In the genomic region with DNA sequence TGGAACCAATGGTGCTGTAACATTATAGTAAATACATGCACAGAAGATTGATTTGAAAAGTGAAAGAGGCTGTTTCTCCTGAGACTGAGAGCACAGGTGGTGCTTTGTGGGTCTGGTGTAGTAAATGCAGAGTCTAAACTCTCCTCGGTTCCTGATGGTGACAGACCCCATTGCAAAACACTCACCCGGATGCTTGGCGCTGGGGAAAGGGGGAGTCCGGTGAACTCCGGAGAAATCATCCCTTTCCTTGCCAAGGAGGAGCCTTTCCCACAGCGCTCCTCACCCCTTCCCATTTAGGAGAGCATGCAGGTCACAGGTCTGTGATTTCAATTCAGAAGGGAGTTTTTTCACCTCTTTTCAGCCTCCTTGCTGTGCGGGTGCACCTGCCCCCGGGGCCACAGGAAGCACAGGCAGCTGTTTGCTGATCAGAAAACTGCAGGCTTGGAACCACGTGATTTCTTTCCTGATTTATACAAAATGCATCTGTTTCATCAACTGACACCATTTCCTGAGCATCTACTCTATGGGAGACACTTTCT, we compare ENCODE assay signal across 9 cellular contexts.
DNase-seq lines count a peak whose midpoint lies in the region; ATAC-seq and TF ChIP-seq lines count a peak whose summit lies in the region.
"Had no signal": no experiment of that assay in that cellular context is flagged by ENCODE, and none has a peak within 500 bp of the region (broad histone marks: within the 10 kb centered on the region; RNA-seq: fewer than 3 reads in every experiment).

No MANE protein-coding gene starts in this region.

- peaks cover 5 to 11% (median 5%) of the 10 kb centered on the region in 3 donors for H3K27me3 Mint-ChIP-seq in immature natural killer cell (ENCODE audit: low read depth in 3 of 3)

- H3K4me1 Mint-ChIP-seq in immature natural killer cell: peaks cover 40 to 48% of the 10 kb centered on the region in 2 donors

- peak; percentile 26 for DNase-seq in NB4 (ENCODE audit: low read depth)
- DNase-seq in immature natural killer cell: peak in 2 of 3 donors; percentile 8 to 15
- DNase-seq in vagina (ENCODE audit: extremely low spot score in 2 of 2): no peak
- no peak for DNase-seq in foreskin keratinocyte
- DNase-seq in psoas muscle: no peak
- no peak for DNase-seq in GDM1 (lab: John Stamatoyannopoulos, UW)

- H3K36me3 ChIP-seq in vagina: no peaks in the 10 kb centered on the region
- H3K36me3 ChIP-seq in psoas muscle (ENCODE audit: insufficient read depth in 1 of 2, low read depth in 1 of 2): no peaks in the 10 kb centered on the region

- peak overlapping the region; percentile 37 to 89 (median 84) for H3K27ac Mint-ChIP-seq in immature natural killer cell

- H3K4me1 ChIP-seq in vagina (peaks cover 12% of the 10 kb centered on the region), foreskin keratinocyte (no peaks in the 10 kb centered on the region), psoas muscle (no peaks in the 10 kb centered on the region)

- 22 to 33% (median 26%) methylated on average over 9 of the region's 9 CpGs for WGBS in psoas muscle, 3 donors

- H3K27me3 ChIP-seq in vagina: no peaks in the 10 kb centered on the region
- H3K27me3 ChIP-seq in foreskin keratinocyte: peaks cover 5% of the 10 kb centered on the region
- peaks cover 0 to 3% (median 2%) of the 10 kb centered on the region in 3 donors for H3K27me3 ChIP-seq in psoas muscle (ENCODE audit: insufficient read depth in 3 of 3, low read length in 2 of 3)

- no peaks in the 10 kb centered on the region for H3K9me3 Mint-ChIP-seq in immature natural killer cell

- no peak overlapping the region for H3K27ac ChIP-seq in vagina
- H3K27ac ChIP-seq in foreskin keratinocyte: no peak overlapping the region
- H3K27ac ChIP-seq in psoas muscle: no peak overlapping the region

- intact Hi-C loops in vagina (cut with DNase I) (no loop called here), psoas muscle (cut with DNase I) (no loop called here)

- H3K9me3 ChIP-seq in vagina (no peaks in the 10 kb centered on the region), psoas muscle (no peaks in the 10 kb centered on the region)

- peak overlapping the region; percentile 52 to 86 (median 78) for H3K4me3 Mint-ChIP-seq in immature natural killer cell

- TF ChIP-seq CTCF in NB4 (IDR thresholded peaks at IDR 0.05; ENCODE audit: low read depth, low read length): no peak
- no peak for TF ChIP-seq CTCF in vagina (IDR thresholded peaks at IDR 0.05)
- TF ChIP-seq CTCF in foreskin keratinocyte (conservative IDR thresholded peaks at IDR 0.05): no peak
- no peak for TF ChIP-seq CTCF in psoas muscle (IDR thresholded peaks at IDR 0.05)

- no peak for TF ChIP-seq POLR2A in NB4 (IDR thresholded peaks at IDR 0.05; ENCODE audit: extremely low read depth, insufficient read length)
- no peak for TF ChIP-seq POLR2A in vagina (IDR thresholded peaks at IDR 0.05)

- ATAC-seq in GM18517 (IDR thresholded peaks at IDR 0.05; ENCODE audit: unreplicated experiment) (peak; percentile 63), GM21723 (IDR thresholded peaks at IDR 0.05; ENCODE audit: unreplicated experiment) (peak; percentile 57), foreskin keratinocyte (no peak), psoas muscle (no peak)
- ATAC-seq: K562 had no signal

- no peak overlapping the region for H3K4me3 ChIP-seq in NB4 (ENCODE audit: low read depth, low read length)
- H3K4me3 ChIP-seq in vagina: no peak overlapping the region
- no peak overlapping the region for H3K4me3 ChIP-seq in psoas muscle
- H3K4me3 ChIP-seq: K562 had no signal

- no peaks in the 10 kb centered on the region for H3K36me3 Mint-ChIP-seq in immature natural killer cell

Comparison
In these comparisons a context has a peak if more than half of its experiments do, and no peak if none do; other contexts are left out.
1. ATAC-seq: peak in GM18517 (single experiment) and GM21723 (single experiment); none in foreskin keratinocyte (single experiment) and psoas muscle (0 of 4).
2. DNase-seq: peak in NB4 (single experiment) and immature natural killer cell (2 of 3); none in vagina (0 of 2), foreskin keratinocyte (0 of 2), psoas muscle (0 of 2) and GDM1 (single experiment).